Comparison of ENCODE assay signal across 19 cellular contexts in genomic region chr1:208569181-208569580, GRCh38.
A peak's percentile ranks its signal among the peaks of the same experiment; 100 is the strongest.
DNase-seq lines count a peak whose midpoint lies in the region; ATAC-seq, FAIRE-seq and TF ChIP-seq lines count a peak whose summit lies in the region.
"Had no signal": no experiment of that assay in that cellular context is flagged by ENCODE, and none has a peak within 500 bp of the region (broad histone marks: within the 10 kb centered on the region; RNA-seq: fewer than 3 reads in every experiment).

No MANE protein-coding gene starts in this region.

- H3K4me3 Mint-ChIP-seq in MCF 10A (ENCODE audit: unreplicated experiment), result no peak overlapping the region
- H3K4me3 Mint-ChIP-seq: CD8-positive, alpha-beta memory T cell; HFFc6 had no signal

- no peak overlapping the region for H3K27ac Mint-ChIP-seq in MCF 10A (ENCODE audit: low read depth, unreplicated experiment)
- H3K27ac Mint-ChIP-seq: CD8-positive, alpha-beta memory T cell; HFFc6 had no signal

- intact Hi-C loops in MCF 10A (cut with micrococcal nuclease), result no loop called here
- intact Hi-C loops in breast epithelium (cut with DNase I; ENCODE audit: low total_unique reads), result no loop called here

- POLR2A ChIA-PET in MCF 10A (lab: Yijun Ruan, JAX), result interaction anchor here (0.6 to 1.7 kb wide), 3 partner anchors 10 to 159 kb away, joined by 3 read pairs; no protein-coding TSS in a partner anchor

- H3K36me3 Mint-ChIP-seq in MCF 10A (ENCODE audit: insufficient read depth, unreplicated experiment), result no peaks in the 10 kb centered on the region

- no TSS peak for BruUV-seq in MCF 10A (replicated peaks; lab: Mats Ljungman, UMichigan)

- no peaks in the 10 kb centered on the region for H3K27me3 Mint-ChIP-seq in MCF 10A (ENCODE audit: insufficient read depth, unreplicated experiment)

- TF ChIP-seq CTCF in MCF 10A (IDR thresholded peaks at IDR 0.05; ENCODE audit: unreplicated experiment), result no peak
- no peak for TF ChIP-seq CTCF in breast epithelium (IDR thresholded peaks at IDR 0.05)
- no peak for TF ChIP-seq CTCF in bronchial epithelial cell (IDR thresholded peaks at IDR 0.05; ENCODE audit: insufficient read depth, low read length, severe bottlenecking)
- TF ChIP-seq CTCF in foreskin keratinocyte (conservative IDR thresholded peaks at IDR 0.05), result no peak

- CTCF ChIA-PET in MCF 10A (lab: Yijun Ruan, JAX), result interaction anchor here (0.5 to 0.8 kb wide), 6 partner anchors 35 to 772 kb away, joined by 3 read pairs; no protein-coding TSS in a partner anchor

- H3K27me3 ChIP-seq in breast epithelium (no peaks in the 10 kb centered on the region), bronchial epithelial cell (ENCODE audit: control insufficient read depth, insufficient read depth, low read length) (no peaks in the 10 kb centered on the region), foreskin keratinocyte (no peaks in the 10 kb centered on the region)
- H3K27me3 ChIP-seq: BLaER1 had no signal

- H3K4me1 Mint-ChIP-seq in MCF 10A (ENCODE audit: insufficient read depth, unreplicated experiment), result peaks cover 11% of the 10 kb centered on the region
- H3K4me1 Mint-ChIP-seq: CD8-positive, alpha-beta memory T cell had no signal

- no peak for FAIRE-seq in bronchial epithelial cell (lab: Jason Lieb, UNC)
- FAIRE-seq: GM12878, GM19239, HepG2, HTR-8/SVneo had no signal

- H3K27ac ChIP-seq in breast epithelium (no peak overlapping the region), foreskin keratinocyte (no peak overlapping the region)
- H3K27ac ChIP-seq: 22Rv1, BLaER1 had no signal

- H3K9me3 ChIP-seq in breast epithelium, result no peaks in the 10 kb centered on the region

- H3K36me3 ChIP-seq in breast epithelium (no peaks in the 10 kb centered on the region), bronchial epithelial cell (ENCODE audit: control insufficient read depth, insufficient read depth, low read length) (no peaks in the 10 kb centered on the region)
- H3K36me3 ChIP-seq: BLaER1 had no signal

- no peaks in the 10 kb centered on the region for H3K9me3 Mint-ChIP-seq in MCF 10A (ENCODE audit: unreplicated experiment)

- ATAC-seq in foreskin keratinocyte (peak; percentile 87), GM21390 (IDR thresholded peaks at IDR 0.05; ENCODE audit: unreplicated experiment) (no peak), GM18907 (IDR thresholded peaks at IDR 0.05; ENCODE audit: unreplicated experiment) (no peak)
- ATAC-seq: GM12878, HepG2 had no signal

- DNase-seq in MCF 10A (ENCODE audit: unreplicated experiment) (peak; percentile 53), breast epithelium (ENCODE audit: low spot score in 2 of 2) (no peak), bronchial epithelial cell (ENCODE audit: low read depth) (peak; percentile 59), foreskin keratinocyte (peak; percentile 10 to 51), renal cortical epithelial cell (ENCODE audit: low read depth) (peak; percentile 31)
- DNase-seq in stimulated activated CD4-positive, alpha-beta T cell treated with anti-CD3 and anti-CD28 coated beads, Interleukin-2, amount 100 ng/mL, for 48 hours, result no peak
- DNase-seq: AML-193; CD8-positive, alpha-beta memory T cell; DMS53; HCEC 1CT; HFFc6 had no signal

- TF ChIP-seq POLR2A in breast epithelium (IDR thresholded peaks at IDR 0.05), result no peak

- H3K4me1 ChIP-seq in breast epithelium (no peaks in the 10 kb centered on the region), foreskin keratinocyte (no peaks in the 10 kb centered on the region)
- H3K4me1 ChIP-seq: BLaER1 had no signal

- H3K4me3 ChIP-seq in breast epithelium (no peak overlapping the region), bronchial epithelial cell (ENCODE audit: low read depth, low read length) (no peak overlapping the region)
- H3K4me3 ChIP-seq: BLaER1, GM12878 had no signal

Comparison
In these comparisons a context has a peak if more than half of its experiments do, and no peak if none do; other contexts are left out.
1. DNase-seq: peak in MCF 10A (single experiment), bronchial epithelial cell (single experiment), foreskin keratinocyte (2 of 2) and renal cortical epithelial cell (single experiment); none in breast epithelium (0 of 2) and stimulated activated CD4-positive, alpha-beta T cell treated with anti-CD3 and anti-CD28 coated beads, Interleukin-2, amount 100 ng/mL, for 48 hours (0 of 2).